11 cellular contexts compared by ENCODE assay signal in genomic region chr22:36201630-36202312, GRCh38. TPM values are rescaled to one million over a fixed set of nuclear protein-coding genes. Genes with fewer than 3 reads are reported as not detected.
DNase-seq lines count a peak whose midpoint lies in the region; ATAC-seq and TF ChIP-seq lines count a peak whose summit lies in the region.
"Had no signal": no experiment of that assay in that cellular context is flagged by ENCODE, and none has a peak within 500 bp of the region (broad histone marks: within the 10 kb centered on the region; RNA-seq: fewer than 3 reads in every experiment).

Gene APOL4, minus strand, starts transcription at chr22:36201809. Its CDS starts 75 bp downstream, at chr22:36201734.

- no TSS peak for BruUV-seq in PC-9 (replicated peaks; lab: Mats Ljungman, UMichigan)

- peak within 1 kb of the TSS; percentile 73 for H3K4me2 ChIP-seq in PC-9

- intact Hi-C loops in PC-9 (cut with micrococcal nuclease; ENCODE audit: unreplicated experiment) (loop anchor here (5.0 kb wide), 1 partner anchor 36 kb away; the partner anchor contains the start of gene APOL2), Right ventricle myocardium inferior (cut with DNase I) (no loop called here), posterior vena cava (cut with DNase I) (no loop called here)

- H2AFZ ChIP-seq in PC-9: peak within 1 kb of the TSS; percentile 49; the same call in 1 of the 2 replicates
- H2AFZ ChIP-seq: parathyroid adenoma had no signal

- POLR2A ChIA-PET in PC-9 (lab: Charles Lee; ENCODE audit: unreplicated experiment): no interaction called here

- H3K79me2 ChIP-seq in PC-9 (ENCODE audit: low read depth): no peaks in the 10 kb centered on the region
- H3K79me2 ChIP-seq: parathyroid adenoma had no signal

- H3F3A ChIP-seq in PC-9 (ENCODE audit: insufficient read depth, low read depth): peaks cover 17% of the 10 kb centered on the region; the same call in 1 of the 2 replicates

- DNase-seq in EH (ENCODE audit: low read depth) (peak; percentile 34), PC-9 (no peak), Right ventricle myocardium inferior (ENCODE audit: missing footprints) (peak; percentile 90), posterior vena cava (ENCODE audit: low spot score) (peak; percentile 93), H4 (ENCODE audit: low spot score) (no peak), foreskin melanocyte (no peak)
- DNase-seq: NCI-H1417 treated with DMSO at 0.1 percent for 48 hours had no signal

- CTCF ChIA-PET in PC-9 (lab: Charles Lee): no interaction called here

- H3K4me3 ChIP-seq in PC-9: peak within 1 kb of the TSS; percentile 36; the same call in 1 of the 2 replicates

- H3K36me3 ChIP-seq in PC-9 (ENCODE audit: low read depth): no peaks in the 10 kb centered on the region

- peak; percentile 86 for ATAC-seq in Right ventricle myocardium inferior
- ATAC-seq in HG03039 (IDR thresholded peaks at IDR 0.05; ENCODE audit: unreplicated experiment): no peak
- ATAC-seq in GM21737 (IDR thresholded peaks at IDR 0.05; ENCODE audit: unreplicated experiment): no peak
- ATAC-seq: HCT116 had no signal

- no peaks in the 10 kb centered on the region for H4K20me1 ChIP-seq in PC-9 (ENCODE audit: insufficient read depth)

- H3K27ac ChIP-seq in PC-9: peak within 1 kb of the TSS; percentile 34; the same call in 1 of the 2 replicates
- H3K27ac ChIP-seq: parathyroid adenoma had no signal

- H3K9me2 ChIP-seq in PC-9 (ENCODE audit: insufficient read depth): no peaks in the 10 kb centered on the region

- H3K4me1 ChIP-seq in PC-9 (replicated peaks; ENCODE audit: insufficient read depth): peaks cover 21% of the 10 kb centered on the region

- no peak for TF ChIP-seq CTCF in PC-9 (conservative IDR thresholded peaks at IDR 0.05)

- H3K27me3 ChIP-seq in PC-9 (ENCODE audit: insufficient read depth, low read depth): no peaks in the 10 kb centered on the region

- no peaks in the 10 kb centered on the region for H3K9me3 ChIP-seq in PC-9 (ENCODE audit: insufficient read depth, low read depth)

RNA-seq across cellular contexts. Expression of gene APOL4, which starts in this region (rescaled TPM):
- not detected in 2 replicates for total RNA-seq in PC-9 (2021)
- total RNA-seq in Right ventricle myocardium inferior: 6.9 TPM
- 1 to 10 TPM; 7.5 to 9.5 TPM for total RNA-seq in posterior vena cava
- total RNA-seq in H4 (2014; rRNA removed; shearing (Covaris generic)): 2.7 and 3.6 TPM in 2 replicates

Comparison
In these comparisons a context has a peak if more than half of its experiments do, and no peak if none do; other contexts are left out.
1. DNase-seq: peak in EH (single experiment), Right ventricle myocardium inferior (single experiment) and posterior vena cava (single experiment); none in PC-9 (0 of 2), H4 (single experiment) and foreskin melanocyte (single experiment).